ENCODE assay signal across 26 cellular contexts in the genomic region with DNA sequence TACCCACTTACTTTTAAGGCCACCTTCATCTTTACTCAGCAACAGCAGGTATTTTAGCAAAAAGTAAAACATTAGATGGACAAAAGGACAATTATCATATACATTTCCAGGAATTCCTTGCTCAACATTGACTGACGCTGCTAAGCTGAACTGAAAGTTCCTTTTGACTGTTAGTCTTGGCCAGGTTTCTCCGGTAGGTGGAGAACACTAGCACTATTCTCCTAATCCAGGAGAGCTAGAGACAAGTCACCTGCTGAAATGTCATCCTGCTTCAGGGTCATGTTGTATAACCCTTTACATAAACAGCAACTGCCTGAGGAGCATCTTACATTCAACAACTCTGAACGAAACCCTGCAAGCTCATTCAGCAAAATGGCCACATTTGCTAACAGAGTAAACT.
"Had no signal": no experiment of that assay in that cellular context is flagged by ENCODE, and none has a peak within 500 bp of the region (broad histone marks: within the 10 kb centered on the region; RNA-seq: fewer than 3 reads in every experiment).

No MANE protein-coding gene starts in this region.

- H3K27me3 ChIP-seq: ascending aorta, body of pancreas, SJCRH30 had no signal

- H3K4me3 ChIP-seq: ascending aorta, body of pancreas, SJCRH30 had no signal

- H3K4me1 Mint-ChIP-seq: activated B cell treated with CpG ODN at 0.5 μM for 24 hours; activated CD4-positive, alpha-beta T cell treated with anti-CD3 and anti-CD28 coated beads, Interleukin-2, amount 10 ng/mL, durations not matched to agents 24 days and 14 days; activated CD8-positive, alpha-beta memory T cell treated with anti-CD3 and anti-CD28 coated beads, Interleukin-2, amount 10 ng/mL, durations not matched to agents 7 days and 5 days; activated naive CD8-positive, alpha-beta T cell treated with anti-CD3 and anti-CD28 coated beads, Interleukin-2, amount 50 U/mL, for 24 hours had no signal

- ATAC-seq: activated CD8-positive, alpha-beta memory T cell treated with anti-CD3 and anti-CD28 coated beads, Interleukin-2, amount 10 ng/mL, durations not matched to agents 7 days and 5 days; activated naive CD4-positive, alpha-beta T cell treated with anti-CD3 and anti-CD28 coated beads, Interleukin-2, amount 50 U/mL, for 72 hours; activated naive CD8-positive, alpha-beta T cell treated with anti-CD3 and anti-CD28 coated beads, Interleukin-2, amount 50 U/mL, for 24 hours; body of pancreas; SK-N-SH treated with all-trans-retinoic acid at 6 μM for 48 hours had no signal

- H3K9me3 ChIP-seq: ascending aorta, body of pancreas, SJCRH30 had no signal

- H3K27me3 Mint-ChIP-seq: activated B cell treated with CpG ODN at 0.5 μM for 24 hours; activated CD4-positive, alpha-beta T cell treated with anti-CD3 and anti-CD28 coated beads, Interleukin-2, amount 10 ng/mL, durations not matched to agents 24 days and 14 days; activated CD8-positive, alpha-beta memory T cell treated with anti-CD3 and anti-CD28 coated beads, Interleukin-2, amount 10 ng/mL, durations not matched to agents 7 days and 5 days; activated naive CD8-positive, alpha-beta T cell treated with anti-CD3 and anti-CD28 coated beads, Interleukin-2, amount 50 U/mL, for 24 hours; activated T-cell treated with anti-CD3 and anti-CD28 coated beads, Interleukin-2, amount 50 U/mL, for 24 hours had no signal

- H3K27ac ChIP-seq: ascending aorta, body of pancreas, KMS-11, SJCRH30 had no signal

- H3K27ac Mint-ChIP-seq: activated B cell treated with CpG ODN at 0.5 μM for 24 hours; activated CD4-positive, alpha-beta T cell treated with anti-CD3 and anti-CD28 coated beads, Interleukin-2, amount 10 ng/mL, durations not matched to agents 24 days and 14 days; activated CD8-positive, alpha-beta memory T cell treated with anti-CD3 and anti-CD28 coated beads, Interleukin-2, amount 10 ng/mL, durations not matched to agents 7 days and 5 days; activated naive CD4-positive, alpha-beta T cell treated with anti-CD3 and anti-CD28 coated beads, Interleukin-2, amount 50 U/mL, for 72 hours; activated naive CD8-positive, alpha-beta T cell treated with anti-CD3 and anti-CD28 coated beads, Interleukin-2, amount 50 U/mL, for 24 hours; activated T-cell treated with anti-CD3 and anti-CD28 coated beads, Interleukin-2, amount 50 U/mL, for 24 hours; activated T-helper 1 cell treated with anti-CD3 and anti-CD28 coated beads, Interleukin-12 subunit alpha, Interleukin-12 subunit beta, Interleukin-2, Interleukin-4 antibody, amounts not matched to agents 30 ng/mL and 10 ng/mL and 1 ng/mL, durations not matched to agents 14 hours and 24 hours and 36 hours; T-helper 1 cell treated with Interleukin-12 subunit alpha and Interleukin-12 subunit beta and Interleukin-4 antibody, amounts not matched to agents 30 μg/mL and 1 μg/mL, for 36 hours had no signal

- H3K36me3 Mint-ChIP-seq: activated CD8-positive, alpha-beta memory T cell treated with anti-CD3 and anti-CD28 coated beads, Interleukin-2, amount 10 ng/mL, durations not matched to agents 7 days and 5 days had no signal

- H3K9ac ChIP-seq: KMS-11 had no signal

- H3K36me3 ChIP-seq: ascending aorta, SJCRH30 had no signal

- H3K4me2 ChIP-seq: KMS-11 had no signal

- H3K4me1 ChIP-seq: ascending aorta, body of pancreas, SJCRH30 had no signal

- DNase-seq: activated B cell treated with CpG ODN at 0.5 μM for 24 hours; activated CD4-positive, alpha-beta T cell treated with anti-CD3 and anti-CD28 coated beads for 1 hour; activated CD4-positive, alpha-beta T cell treated with anti-CD3 and anti-CD28 coated beads, Interleukin-2, amount 10 ng/mL, durations not matched to agents 24 days and 14 days; activated CD4-positive, alpha-beta T cell treated with anti-CD3 and anti-CD28 coated beads, Interleukin-2, amount 50 U/mL, for 48 hours; activated CD8-positive, alpha-beta memory T cell treated with anti-CD3 and anti-CD28 coated beads, Interleukin-2, amount 10 ng/mL, durations not matched to agents 7 days and 5 days; activated effector memory CD4-positive, alpha-beta T cell treated with Interleukin-2 at 50 U/mL for 16 hours; activated naive CD4-positive, alpha-beta T cell; activated naive CD8-positive, alpha-beta T cell treated with anti-CD3 and anti-CD28 coated beads, Interleukin-2, amount 50 U/mL, for 24 hours; activated T-cell treated with anti-CD3 and anti-CD28 coated beads, Interleukin-2, amount 50 U/mL, for 24 hours; amniotic stem cell; body of pancreas; MM.1S; NCI-H1105; NCI-H1436; NCI-H1694 treated with DMSO at 0.1 percent for 48 hours; NCI-H2029 treated with DMSO at 0.1 percent for 48 hours; NCI-H345; NCI-H510A; NCI-H69; SJCRH30 had no signal

- H3K4me3 Mint-ChIP-seq: activated B cell treated with CpG ODN at 0.5 μM for 24 hours; activated CD4-positive, alpha-beta T cell treated with anti-CD3 and anti-CD28 coated beads, Interleukin-2, amount 10 ng/mL, durations not matched to agents 24 days and 14 days; activated CD8-positive, alpha-beta memory T cell treated with anti-CD3 and anti-CD28 coated beads, Interleukin-2, amount 10 ng/mL, durations not matched to agents 7 days and 5 days; activated naive CD8-positive, alpha-beta T cell treated with anti-CD3 and anti-CD28 coated beads, Interleukin-2, amount 50 U/mL, for 24 hours; activated T-cell treated with anti-CD3 and anti-CD28 coated beads, Interleukin-2, amount 50 U/mL, for 24 hours; activated T-helper 1 cell treated with anti-CD3 and anti-CD28 coated beads, Interleukin-12 subunit alpha, Interleukin-12 subunit beta, Interleukin-2, Interleukin-4 antibody, amounts not matched to agents 30 ng/mL and 10 ng/mL and 1 ng/mL, durations not matched to agents 14 hours and 24 hours and 36 hours; T-helper 1 cell treated with Interleukin-12 subunit alpha and Interleukin-12 subunit beta and Interleukin-4 antibody, amounts not matched to agents 30 μg/mL and 1 μg/mL, for 36 hours had no signal

- H3K9me3 Mint-ChIP-seq: activated B cell treated with CpG ODN at 0.5 μM for 24 hours; activated CD4-positive, alpha-beta T cell treated with anti-CD3 and anti-CD28 coated beads, Interleukin-2, amount 10 ng/mL, durations not matched to agents 24 days and 14 days had no signal
